ENCODE assay signal across 11 cellular contexts in genomic region chr18:78980777-78981651, GRCh38. TPM values are rescaled to one million over a fixed set of nuclear protein-coding genes. Genes with fewer than 3 reads are reported as not detected.
DNase-seq lines count a peak whose midpoint lies in the region; ATAC-seq, FAIRE-seq and TF ChIP-seq lines count a peak whose summit lies in the region.
"Had no signal": no experiment of that assay in that cellular context is flagged by ENCODE, and none has a peak within 500 bp of the region (broad histone marks: within the 10 kb centered on the region; RNA-seq: fewer than 3 reads in every experiment).

No MANE protein-coding gene starts in this region.

- H3K9me3 ChIP-seq in CD4-positive, alpha-beta T cell (ENCODE audit: control insufficient read depth, low read length) = no peaks in the 10 kb centered on the region
- H3K9me3 ChIP-seq in HEK293 (ENCODE audit: control insufficient read depth, insufficient read depth, low read depth, low read length) = no peaks in the 10 kb centered on the region
- H3K9me3 ChIP-seq: body of pancreas had no signal

- H3K9me3 Mint-ChIP-seq in CD4-positive, alpha-beta T cell = no peaks in the 10 kb centered on the region
- peaks cover 0 to 4% (median 0%) of the 10 kb centered on the region in 9 donors for H3K9me3 Mint-ChIP-seq in naive thymus-derived CD8-positive, alpha-beta T cell

- peaks cover 21% of the 10 kb centered on the region for H3K4me1 Mint-ChIP-seq in CD4-positive, alpha-beta T cell (ENCODE audit: low read depth)
- peaks cover 10 to 26% (median 20%) of the 10 kb centered on the region in 4 donors for H3K4me1 Mint-ChIP-seq in naive thymus-derived CD8-positive, alpha-beta T cell

- no peaks in the 10 kb centered on the region for H3K36me3 ChIP-seq in HEK293 (ENCODE audit: control insufficient read depth in 2 of 2, insufficient read depth in 1 of 2, low read length in 2 of 2)

- TF ChIP-seq CTCF in CD4-positive, alpha-beta T cell (IDR thresholded peaks at IDR 0.05) = no peak
- TF ChIP-seq CTCF in HEK293 (tag by site-specific recombination; IDR thresholded peaks at IDR 0.05) = no peak
- no peak for TF ChIP-seq CTCF in dorsolateral prefrontal cortex (IDR thresholded peaks at IDR 0.05 in 54 of 56, conservative IDR thresholded peaks at IDR 0.05 in 2 of 56; ENCODE audit: low read depth in 1 of 56, partially characterized antibody in 56 of 56)

- H3K27ac ChIP-seq in CD4-positive, alpha-beta T cell (ENCODE audit: low read depth, low read length) = no peak overlapping the region
- H3K27ac ChIP-seq in HEK293 (ENCODE audit: extremely low read depth, low read depth, low read length) (peak overlapping the region; percentile 79; the same call in 1 of the 2 replicates), dorsolateral prefrontal cortex (peak overlapping the region in 50 of 59 donors; percentile 28 to 86 (median 68))
- H3K27ac ChIP-seq: body of pancreas had no signal

- peaks cover 81% of the 10 kb centered on the region for H3K27me3 ChIP-seq in CD4-positive, alpha-beta T cell (ENCODE audit: control insufficient read depth, insufficient read depth, low read length)
- peaks cover 6 to 94% (median 89%) of the 10 kb centered on the region in 45 donors for H3K27me3 ChIP-seq in dorsolateral prefrontal cortex

- POLR2A ChIA-PET in CD4-positive, alpha-beta T cell (lab: Charles Lee) = no interaction called here
- POLR2A ChIA-PET in HEK293 (lab: Yijun Ruan, JAX) = no interaction called here
- POLR2A ChIA-PET in naive thymus-derived CD8-positive, alpha-beta T cell (lab: Charles Lee) = no interaction called here

- H3K27me3 Mint-ChIP-seq in CD4-positive, alpha-beta T cell = peaks cover 69% of the 10 kb centered on the region
- peaks cover 37 to 70% (median 52%) of the 10 kb centered on the region in 5 donors for H3K27me3 Mint-ChIP-seq in naive thymus-derived CD8-positive, alpha-beta T cell

- FAIRE-seq in urothelium cell line (lab: Jason Lieb, UNC) = no peak
- FAIRE-seq: HTR-8/SVneo had no signal

- intact Hi-C loops in CD4-positive, alpha-beta T cell (cut with DNase I, micrococcal nuclease) = loop anchor here in 1 of 2 experiments (5.0 kb wide), 1 partner anchor 271 kb away; no protein-coding TSS in a partner anchor
- intact Hi-C loops in dorsolateral prefrontal cortex (cut with DNase I) = loop anchor here in 1 of 2 donors (10.0 kb wide), 1 partner anchor 264 kb away; no protein-coding TSS in a partner anchor

- ATAC-seq in CD4-positive, alpha-beta T cell (ENCODE audit: poor library complexity) = no peak
- no peak for ATAC-seq in naive thymus-derived CD8-positive, alpha-beta T cell
- ATAC-seq: body of pancreas had no signal

- H3K4me3 ChIP-seq in HEK293 (ENCODE audit: low read depth, low read length) = peak overlapping the region; percentile 57
- H3K4me3 ChIP-seq in dorsolateral prefrontal cortex = peak overlapping the region in 58 of 59 donors; percentile 11 to 64 (median 46)
- H3K4me3 ChIP-seq: body of pancreas had no signal

- no peaks in the 10 kb centered on the region for H3K36me3 Mint-ChIP-seq in CD4-positive, alpha-beta T cell (ENCODE audit: low read depth)
- H3K36me3 Mint-ChIP-seq in naive thymus-derived CD8-positive, alpha-beta T cell = peaks cover 0 to 6% (median 0%) of the 10 kb centered on the region in 3 donors

- H3K4me1 ChIP-seq in HEK293 (ENCODE audit: control insufficient read depth, insufficient read depth, low read length) = peaks cover 15% of the 10 kb centered on the region; the same call in 1 of the 2 replicates

- CTCF ChIA-PET in CD4-positive, alpha-beta T cell (lab: Charles Lee) = no interaction called here
- CTCF ChIA-PET in HEK293 (lab: Yijun Ruan, JAX) = interaction anchor here (0.6 to 0.9 kb wide), 3 partner anchors 106 to 1130 kb away, joined by 3 read pairs; no protein-coding TSS in a partner anchor

- H3K4me3 Mint-ChIP-seq in CD4-positive, alpha-beta T cell = peak overlapping the region; percentile 69
- H3K4me3 Mint-ChIP-seq in naive thymus-derived CD8-positive, alpha-beta T cell = peak overlapping the region; percentile 33 to 73 (median 55)

- no peak overlapping the region for H3K27ac Mint-ChIP-seq in CD4-positive, alpha-beta T cell
- H3K27ac Mint-ChIP-seq in naive thymus-derived CD8-positive, alpha-beta T cell = peak overlapping the region in 1 of 10 donors; percentile 5

- DNase-seq in CD4-positive, alpha-beta T cell = no peak
- no peak for DNase-seq in dorsolateral prefrontal cortex
- no peak for DNase-seq in naive thymus-derived CD8-positive, alpha-beta T cell
- no peak for DNase-seq in activated effector memory CD4-positive, alpha-beta T cell treated with anti-CD3 and anti-CD28 coated beads, Interleukin-2, amount 50 U/mL, for 16 hours
- no peak for DNase-seq in SIG-M5 (lab: John Stamatoyannopoulos, UW)
- no peak for DNase-seq in A172 (ENCODE audit: low spot score)
- DNase-seq in urothelium cell line (ENCODE audit: low spot score) = no peak
- DNase-seq: body of pancreas, NCI-H524 treated with DMSO at 0.1 percent for 48 hours had no signal

TF ChIP-seq in HEK293, 187 proteins besides CTCF, POLR2A, EP300 and RAD21:
- TF ChIP-seq ZNF335 (tag by site-specific recombination; conservative IDR thresholded peaks at IDR 0.05) (peak; percentile 32), ZNF202 (tag by site-specific recombination; IDR thresholded peaks at IDR 0.05; ENCODE audit: borderline replicate concordance) (no peak), ZBTB20 (tag by site-specific recombination; IDR thresholded peaks at IDR 0.05) (peak; percentile 49; the same call in 1 of the 2 replicates)

RNA-seq across cellular contexts. Expression of gene SALL3, which starts 1.4 kb away (rescaled TPM):
- under 1 TPM; 0.22 to 0.33 TPM for total RNA-seq in CD4-positive, alpha-beta T cell
- total RNA-seq in dorsolateral prefrontal cortex = 10 to 100 TPM in 90 of 120 experiments, 1 to 10 TPM in 30; 3.7 to 51.5 (median 12.2) TPM
- total RNA-seq in naive thymus-derived CD8-positive, alpha-beta T cell = not detected
- polyA plus RNA-seq in naive thymus-derived CD8-positive, alpha-beta T cell = not detected
- not detected in 2 replicates for total RNA-seq in A172 (2014; rRNA removed; shearing (Covaris generic))
- total RNA-seq: body of pancreas had no signal
